ENCODE assay signal across 8 cellular contexts in the genomic region with DNA sequence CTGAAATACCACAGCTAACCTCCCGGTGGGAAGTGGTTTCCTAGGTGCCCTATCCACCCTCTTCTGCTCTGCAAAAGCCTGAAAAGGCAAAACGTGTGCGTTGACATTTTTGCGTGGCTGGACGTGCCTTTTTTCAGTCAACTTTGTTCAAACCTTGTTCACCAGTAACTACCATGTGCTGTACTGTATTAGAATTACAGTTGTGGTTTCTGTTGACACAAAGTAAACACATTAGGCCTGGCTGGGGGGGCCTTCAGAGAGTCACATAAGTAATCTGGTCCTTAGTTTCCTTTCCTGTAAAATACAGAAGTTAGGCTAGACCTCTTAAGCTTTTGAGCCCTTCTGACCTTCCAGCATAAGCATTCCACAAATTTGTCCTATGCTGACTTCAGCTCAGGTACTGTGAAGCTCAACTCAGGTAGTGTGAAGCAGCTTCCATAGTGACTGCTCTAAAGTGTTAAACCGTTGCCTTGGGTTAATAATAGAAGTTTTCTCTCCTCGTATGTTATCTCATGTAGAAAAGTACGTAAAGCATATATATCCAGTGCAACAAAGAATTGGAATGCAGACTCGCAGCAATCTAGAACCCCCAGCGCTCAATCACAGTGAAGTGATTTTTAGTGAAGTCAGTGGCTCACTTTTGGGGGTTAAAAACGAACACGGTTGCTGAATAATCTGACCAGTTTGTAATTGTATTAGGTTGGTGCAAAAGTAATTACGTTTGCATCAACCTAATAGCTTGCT. TPM values are rescaled to one million over a fixed set of nuclear protein-coding genes. Genes with fewer than 3 reads are reported as not detected.
DNase-seq lines count a peak whose midpoint lies in the region; ATAC-seq and TF ChIP-seq lines count a peak whose summit lies in the region.

No MANE protein-coding gene starts in this region.

- WGBS in body of pancreas, 2 donors, result 2 to 3% methylated on average over 13 of the region's 13 CpGs

- H3K9me3 Mint-ChIP-seq in memory B cell, result no peaks in the 10 kb centered on the region

- H3K4me1 ChIP-seq in BLaER1 (peaks cover 64% of the 10 kb centered on the region), KMS-11 (ENCODE audit: low read depth, poor library complexity, severe bottlenecking) (peaks cover 53% of the 10 kb centered on the region), body of pancreas (peaks cover 60% of the 10 kb centered on the region), uterus (peaks cover 5 to 18% of the 10 kb centered on the region in 2 donors)

- H3K27ac ChIP-seq in BLaER1 (peak overlapping the region; percentile 100), KMS-11 (peak overlapping the region; percentile 99; the same call in 1 of the 2 replicates), body of pancreas (peak overlapping the region; percentile 99 to 100 (median 100)), uterus (peak overlapping the region; percentile 97 to 98)

- peak overlapping the region; percentile 88 for H3K4me3 Mint-ChIP-seq in memory B cell

- H3K9me3 ChIP-seq in BLaER1, result no peaks in the 10 kb centered on the region
- H3K9me3 ChIP-seq in body of pancreas, result no peaks in the 10 kb centered on the region
- H3K9me3 ChIP-seq in uterus, result no peaks in the 10 kb centered on the region

- peaks cover 70% of the 10 kb centered on the region for H3K36me3 ChIP-seq in BLaER1
- H3K36me3 ChIP-seq in KMS-11 (ENCODE audit: insufficient read depth), result peaks cover 30% of the 10 kb centered on the region; the same call in 1 of the 2 replicates
- H3K36me3 ChIP-seq in body of pancreas (replicated peaks in 1 of 2; ENCODE audit: insufficient read depth in 1 of 2, low read depth in 2 of 2), result peaks cover 0 to 3% of the 10 kb centered on the region in 2 donors
- H3K36me3 ChIP-seq in uterus, result no peaks in the 10 kb centered on the region

- H3K27me3 Mint-ChIP-seq in memory B cell, result no peaks in the 10 kb centered on the region

- peaks cover 91% of the 10 kb centered on the region for H3K79me2 ChIP-seq in KMS-11 (ENCODE audit: insufficient read depth, low read depth)

- TF ChIP-seq POLR2A in body of pancreas (IDR thresholded peaks at IDR 0.05), result no peak
- no peak for TF ChIP-seq POLR2A in uterus (IDR thresholded peaks at IDR 0.05)

- H3K4me3 ChIP-seq in BLaER1, result peak overlapping the region; percentile 87
- H3K4me3 ChIP-seq in KMS-11 (IDR thresholded peaks at IDR 0.05; ENCODE audit: insufficient read depth, low read depth, low read length), result no peak overlapping the region
- H3K4me3 ChIP-seq in body of pancreas, result peak overlapping the region; percentile 74 to 79
- peak overlapping the region; percentile 58 to 86 for H3K4me3 ChIP-seq in uterus

- H2AFZ ChIP-seq in KMS-11 (ENCODE audit: low read depth), result no peak overlapping the region

- peaks cover 66% of the 10 kb centered on the region for H4K20me1 ChIP-seq in BLaER1
- peaks cover 50% of the 10 kb centered on the region for H4K20me1 ChIP-seq in KMS-11 (ENCODE audit: insufficient read depth)

- peaks cover 18% of the 10 kb centered on the region for H3K36me3 Mint-ChIP-seq in memory B cell

- TF ChIP-seq CTCF in KMS-11 (conservative IDR thresholded peaks at IDR 0.05; ENCODE audit: low read depth, low read length) (no peak), body of pancreas (IDR thresholded peaks at IDR 0.05) (no peak), uterus (IDR thresholded peaks at IDR 0.05) (no peak)

- peak overlapping the region; percentile 100 for H3K9ac ChIP-seq in BLaER1
- peak overlapping the region; percentile 100; the same call in 1 of the 2 replicates for H3K9ac ChIP-seq in KMS-11

- intact Hi-C loops in body of pancreas (cut with DNase I) (no loop called here), uterus (cut with DNase I; ENCODE audit: low total_unique reads) (no loop called here)

- peak overlapping the region; percentile 98 for H3K27ac Mint-ChIP-seq in memory B cell

- peak overlapping the region; percentile 98 for H3K4me2 ChIP-seq in BLaER1
- H3K4me2 ChIP-seq in KMS-11, result peak overlapping the region; percentile 95

- ATAC-seq in body of pancreas (no peak), memory B cell (ENCODE audit: low read depth) (no peak), GM21619 (IDR thresholded peaks at IDR 0.05; ENCODE audit: unreplicated experiment) (no peak)

- H3K27me3 ChIP-seq in BLaER1, result no peaks in the 10 kb centered on the region
- no peaks in the 10 kb centered on the region for H3K27me3 ChIP-seq in KMS-11 (ENCODE audit: insufficient read depth, low read depth)
- H3K27me3 ChIP-seq in body of pancreas, result no peaks in the 10 kb centered on the region
- no peaks in the 10 kb centered on the region for H3K27me3 ChIP-seq in uterus

- peaks cover 41% of the 10 kb centered on the region for H3K4me1 Mint-ChIP-seq in memory B cell

- peak in 2 of 4 donors; percentile 38 to 49 for DNase-seq in body of pancreas
- no peak for DNase-seq in memory B cell (ENCODE audit: low spot score in 2 of 2)
- no peak for DNase-seq in uterus
- no peak for DNase-seq in NK-92 treated with Interleukin-12 subunit alpha and Interleukin-12 subunit beta, amount 100 ng/mL, for 24 hours (lab: John Stamatoyannopoulos, UW)
- DNase-seq in NCI-H748 (lab: John Stamatoyannopoulos, UW; ENCODE audit: unreplicated experiment), result no peak

RNA-seq across cellular contexts. Expression of a gene that starts 1.8 kb away (rescaled TPM):
- 100 to 1,000 TPM; 142 to 175 TPM for total RNA-seq in body of pancreas
- 100 to 1,000 TPM; 120 to 221 (median 137) TPM for total RNA-seq in uterus

RNA-seq across cellular contexts. Expression of a gene that starts 2.1 kb away (rescaled TPM):
- total RNA-seq in body of pancreas (10 to 100 TPM; 32.4 to 42.2 TPM), uterus (10 to 100 TPM in 3 of 4 donors, 1 to 10 TPM in 1; 6.5 to 46.6 (median 26.1) TPM)

RNA-seq across cellular contexts. Expression of a gene that starts 36.5 kb away (rescaled TPM):
- total RNA-seq in body of pancreas, result 10 to 100 TPM; 15.8 to 19.2 TPM
- 10 to 100 TPM in 2 of 4 donors, 1 to 10 TPM in 2; 2.4 to 29.6 (median 11.9) TPM for total RNA-seq in uterus

RNA-seq across cellular contexts. Expression of a gene that starts 45.6 kb away (rescaled TPM):
- total RNA-seq in body of pancreas (under 1 TPM in 1 of 2 donors, not detected in 1; 0.78 TPM), uterus (1 to 10 TPM in 1 of 4 donors, under 1 TPM in 2, not detected in 1; 0.35 to 3.2 (median 0.79) TPM)
